ENCODE assay signal across 24 cellular contexts in the genomic region with DNA sequence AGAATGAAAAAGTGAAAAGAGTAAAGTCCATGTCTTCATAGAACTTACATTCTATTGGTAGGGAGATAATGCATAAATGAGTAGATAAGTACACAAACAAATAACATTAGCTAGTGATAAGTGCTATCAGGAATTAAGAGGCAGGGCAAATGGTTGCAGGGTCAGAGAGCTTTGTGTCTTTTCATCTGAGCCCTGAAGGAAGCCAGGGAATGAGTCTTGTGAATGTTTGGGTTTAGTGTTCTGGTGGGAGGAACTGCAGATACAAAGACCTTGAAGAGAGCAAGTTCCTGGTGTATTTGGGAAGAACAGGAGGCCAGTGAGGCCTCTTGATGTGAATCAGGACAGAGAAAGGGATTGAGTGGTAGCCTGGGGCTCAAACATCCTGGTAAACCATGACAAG.
"Had no signal": no experiment of that assay in that cellular context is flagged by ENCODE, and none has a peak within 500 bp of the region (broad histone marks: within the 10 kb centered on the region; RNA-seq: fewer than 3 reads in every experiment).

No MANE protein-coding gene starts in this region.

- H3K36me3 Mint-ChIP-seq: activated CD8-positive, alpha-beta memory T cell treated with anti-CD3 and anti-CD28 coated beads, Interleukin-2, amount 10 ng/mL, durations not matched to agents 7 days and 5 days; activated naive CD4-positive, alpha-beta T cell treated with anti-CD3 and anti-CD28 coated beads, Interleukin-2, amount 50 U/mL, for 24 hours; T-cell had no signal

- H3K4me1 Mint-ChIP-seq: activated B cell treated with CpG ODN at 0.5 μM for 24 hours; activated CD4-positive, alpha-beta T cell treated with anti-CD3 and anti-CD28 coated beads, Interleukin-2, amount 10 ng/mL, durations not matched to agents 24 days and 14 days; activated CD8-positive, alpha-beta memory T cell treated with anti-CD3 and anti-CD28 coated beads, Interleukin-2, amount 10 ng/mL, durations not matched to agents 7 days and 5 days; activated naive CD4-positive, alpha-beta T cell treated with anti-CD3 and anti-CD28 coated beads, Interleukin-2, amount 50 U/mL, for 24 hours; T-cell had no signal

- H3K4me3 ChIP-seq: ascending aorta, body of pancreas had no signal

- H3K9me3 ChIP-seq: ascending aorta, body of pancreas had no signal

- H3K36me3 ChIP-seq: ascending aorta had no signal

- H3K27ac Mint-ChIP-seq: activated B cell treated with CpG ODN at 0.5 μM for 24 hours; activated CD4-positive, alpha-beta T cell treated with anti-CD3 and anti-CD28 coated beads, Interleukin-2, amount 10 ng/mL, durations not matched to agents 24 days and 14 days; activated CD8-positive, alpha-beta memory T cell treated with anti-CD3 and anti-CD28 coated beads, Interleukin-2, amount 10 ng/mL, durations not matched to agents 7 days and 5 days; activated naive CD4-positive, alpha-beta T cell treated with anti-CD3 and anti-CD28 coated beads, Interleukin-2, amount 50 U/mL, for 24 hours; activated T-cell treated with anti-CD3 and anti-CD28 coated beads, Interleukin-2, amount 50 U/mL, for 24 hours; activated T-helper 1 cell treated with anti-CD3 and anti-CD28 coated beads, Interleukin-12 subunit alpha, Interleukin-12 subunit beta, Interleukin-2, Interleukin-4 antibody, amounts not matched to agents 30 ng/mL and 10 ng/mL and 1 ng/mL, durations not matched to agents 14 hours and 24 hours and 36 hours; T-cell had no signal

- ATAC-seq: activated CD8-positive, alpha-beta memory T cell treated with anti-CD3 and anti-CD28 coated beads, Interleukin-2, amount 10 ng/mL, durations not matched to agents 7 days and 5 days; body of pancreas; T-cell had no signal

- H3K27ac ChIP-seq: ascending aorta, body of pancreas, KMS-11 had no signal

- H3K27me3 ChIP-seq: ascending aorta, body of pancreas had no signal

- H3K9ac ChIP-seq: KMS-11 had no signal

- DNase-seq: activated B cell treated with CpG ODN at 0.5 μM for 24 hours; activated CD4-positive, alpha-beta T cell treated with anti-CD3 and anti-CD28 coated beads for 1 hour; activated CD4-positive, alpha-beta T cell treated with anti-CD3 and anti-CD28 coated beads, Interleukin-2, amount 10 ng/mL, durations not matched to agents 24 days and 14 days; activated CD4-positive, alpha-beta T cell treated with anti-CD3 and anti-CD28 coated beads, Interleukin-2, amount 50 U/mL, for 48 hours; activated CD8-positive, alpha-beta memory T cell treated with anti-CD3 and anti-CD28 coated beads, Interleukin-2, amount 10 ng/mL, durations not matched to agents 7 days and 5 days; activated effector memory CD4-positive, alpha-beta T cell treated with Interleukin-2 at 50 U/mL for 16 hours; activated naive CD4-positive, alpha-beta T cell; activated T-cell treated with anti-CD3 and anti-CD28 coated beads, Interleukin-2, amount 50 U/mL, for 24 hours; body of pancreas; NCI-H1092; NCI-H1417; NCI-H1930; NCI-H2171; NCI-H2227 treated with DMSO at 0.1 percent for 48 hours; NCI-H526; NCI-H82; SIG-M5; T-cell; T-helper 2 cell; T1000 had no signal

- H3K4me2 ChIP-seq: KMS-11 had no signal

- H3K27me3 Mint-ChIP-seq: activated B cell treated with CpG ODN at 0.5 μM for 24 hours; activated CD4-positive, alpha-beta T cell treated with anti-CD3 and anti-CD28 coated beads, Interleukin-2, amount 10 ng/mL, durations not matched to agents 24 days and 14 days; activated CD8-positive, alpha-beta memory T cell treated with anti-CD3 and anti-CD28 coated beads, Interleukin-2, amount 10 ng/mL, durations not matched to agents 7 days and 5 days; activated T-cell treated with anti-CD3 and anti-CD28 coated beads, Interleukin-2, amount 50 U/mL, for 24 hours had no signal

- H3K4me3 Mint-ChIP-seq: activated B cell treated with CpG ODN at 0.5 μM for 24 hours; activated CD4-positive, alpha-beta T cell treated with anti-CD3 and anti-CD28 coated beads, Interleukin-2, amount 10 ng/mL, durations not matched to agents 24 days and 14 days; activated CD8-positive, alpha-beta memory T cell treated with anti-CD3 and anti-CD28 coated beads, Interleukin-2, amount 10 ng/mL, durations not matched to agents 7 days and 5 days; activated naive CD4-positive, alpha-beta T cell treated with anti-CD3 and anti-CD28 coated beads, Interleukin-2, amount 50 U/mL, for 24 hours; activated T-cell treated with anti-CD3 and anti-CD28 coated beads, Interleukin-2, amount 50 U/mL, for 24 hours; activated T-helper 1 cell treated with anti-CD3 and anti-CD28 coated beads, Interleukin-12 subunit alpha, Interleukin-12 subunit beta, Interleukin-2, Interleukin-4 antibody, amounts not matched to agents 30 ng/mL and 10 ng/mL and 1 ng/mL, durations not matched to agents 14 hours and 24 hours and 36 hours; T-cell had no signal

- H3K4me1 ChIP-seq: ascending aorta, body of pancreas had no signal

- H3K9me3 Mint-ChIP-seq: activated B cell treated with CpG ODN at 0.5 μM for 24 hours; activated CD4-positive, alpha-beta T cell treated with anti-CD3 and anti-CD28 coated beads, Interleukin-2, amount 10 ng/mL, durations not matched to agents 24 days and 14 days; activated naive CD4-positive, alpha-beta T cell treated with anti-CD3 and anti-CD28 coated beads, Interleukin-2, amount 50 U/mL, for 24 hours; activated T-cell treated with anti-CD3 and anti-CD28 coated beads, Interleukin-2, amount 50 U/mL, for 24 hours; activated T-helper 1 cell treated with anti-CD3 and anti-CD28 coated beads, Interleukin-12 subunit alpha, Interleukin-12 subunit beta, Interleukin-2, Interleukin-4 antibody, amounts not matched to agents 30 ng/mL and 10 ng/mL and 1 ng/mL, durations not matched to agents 14 hours and 24 hours and 36 hours had no signal
